In the genomic region with DNA sequence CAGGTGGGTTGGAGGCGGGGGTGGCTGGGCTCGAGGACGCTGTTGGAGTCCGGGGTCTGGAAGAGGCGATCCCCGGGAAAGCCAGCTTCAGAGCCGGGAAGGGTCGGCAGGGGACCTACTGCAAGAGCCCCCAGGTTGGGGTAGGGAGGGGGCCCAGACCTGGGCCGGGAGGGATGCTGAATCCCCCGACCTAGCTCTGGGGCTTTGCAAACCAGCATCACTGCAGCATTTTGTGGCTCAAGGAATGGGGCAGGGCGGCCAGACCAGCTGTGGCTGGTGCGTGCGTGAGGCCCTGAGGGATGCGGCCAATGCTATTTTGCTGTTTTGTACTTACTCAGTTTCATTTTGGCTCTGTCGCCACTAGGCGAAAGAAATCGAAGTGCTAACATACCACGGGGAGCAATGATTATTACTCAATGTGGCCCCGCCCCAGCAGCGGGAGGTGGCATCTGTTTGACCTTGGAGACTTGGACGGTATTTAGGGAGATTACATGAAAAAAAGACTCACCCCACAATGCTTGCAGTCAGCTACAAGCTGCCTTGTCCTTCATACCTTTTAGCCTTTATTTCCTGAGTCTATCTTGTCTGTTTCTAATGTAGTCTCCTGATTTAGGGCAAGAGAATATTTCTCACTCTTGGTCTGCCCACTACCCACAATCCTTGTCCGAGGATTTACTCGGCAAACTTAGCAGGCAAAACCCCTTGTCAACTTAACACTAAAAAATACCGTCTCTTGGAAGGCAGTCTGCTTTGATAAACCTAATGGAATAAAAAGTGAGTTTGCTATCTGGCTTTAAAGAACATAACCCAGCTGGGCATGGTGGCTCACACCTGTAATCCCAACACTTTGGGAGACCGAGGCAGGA, we compare ENCODE assay signal across 1 cellular context.
TF ChIP-seq lines count a peak whose summit lies in the region.

No MANE protein-coding gene starts in this region.

TF ChIP-seq in HepG2, 621 proteins besides CTCF, POLR2A, EP300 and RAD21 (continued from another document and continues in another):
- TF ChIP-seq SP2 (CRISPR knock-in tag; IDR thresholded peaks at IDR 0.05) (no peak), ZBED4 (CRISPR knock-in tag; IDR thresholded peaks at IDR 0.05; ENCODE audit: borderline replicate concordance) (no peak), ZNF792 (CRISPR knock-in tag; IDR thresholded peaks at IDR 0.05) (0 out of 2 replicates have a peak, but pooled peaks have one; percentile 4), ZBTB21 (CRISPR knock-in tag; IDR thresholded peaks at IDR 0.05) (no peak), ZNF256 (CRISPR knock-in tag; conservative IDR thresholded peaks at IDR 0.05) (no peak), ZNF770 (CRISPR knock-in tag; IDR thresholded peaks at IDR 0.05) (no peak), STAT5B (CRISPR knock-in tag; IDR thresholded peaks at IDR 0.05) (no peak), GATAD2A (CRISPR knock-in tag; IDR thresholded peaks at IDR 0.05) (peak; percentile 62; the same call in 1 of the 2 replicates), TGIF2 (CRISPR knock-in tag; IDR thresholded peaks at IDR 0.05) (no peak), ZFY (CRISPR knock-in tag; IDR thresholded peaks at IDR 0.05) (no peak), ZNF605 (CRISPR knock-in tag; IDR thresholded peaks at IDR 0.05) (0 out of 2 replicates have a peak, but pooled peaks have one; percentile 3), CBX5 (CRISPR knock-in tag; IDR thresholded peaks at IDR 0.05; ENCODE audit: borderline replicate concordance) (no peak), HMG20A (CRISPR knock-in tag; IDR thresholded peaks at IDR 0.05; ENCODE audit: borderline replicate concordance) (no peak; the same call in 1 of the 2 replicates), ZBTB7A (CRISPR knock-in tag; IDR thresholded peaks at IDR 0.05) (no peak), FOXA3 (CRISPR knock-in tag; IDR thresholded peaks at IDR 0.05) (no peak), SATB2 (CRISPR knock-in tag; IDR thresholded peaks at IDR 0.05) (no peak), BORCS8-MEF2B (CRISPR knock-in tag; IDR thresholded peaks at IDR 0.05) (no peak), HOXA3 (CRISPR knock-in tag; IDR thresholded peaks at IDR 0.05) (no peak), NFATC3 (CRISPR knock-in tag; IDR thresholded peaks at IDR 0.05) (no peak), ZNF552 (CRISPR knock-in tag; IDR thresholded peaks at IDR 0.05; ENCODE audit: borderline replicate concordance) (no peak), CC2D1A (CRISPR knock-in tag; IDR thresholded peaks at IDR 0.05) (no peak), ZSCAN25 (CRISPR knock-in tag; IDR thresholded peaks at IDR 0.05) (no peak), ZFP90 (CRISPR knock-in tag; IDR thresholded peaks at IDR 0.05; ENCODE audit: borderline replicate concordance) (no peak), ZNF749 (CRISPR knock-in tag; IDR thresholded peaks at IDR 0.05; ENCODE audit: borderline replicate concordance) (no peak), YEATS4 (CRISPR knock-in tag; IDR thresholded peaks at IDR 0.05; ENCODE audit: borderline replicate concordance) (peak; percentile 5; the same call in 1 of the 2 replicates), SAP130 (CRISPR knock-in tag; IDR thresholded peaks at IDR 0.05; ENCODE audit: low read depth) (peak; percentile 43; the same call in 1 of the 2 replicates), ZNF350 (CRISPR knock-in tag; IDR thresholded peaks at IDR 0.05; ENCODE audit: borderline replicate concordance, low read depth) (no peak; the same call in 1 of the 2 replicates), MIER2 (CRISPR knock-in tag; IDR thresholded peaks at IDR 0.05) (no peak), ZBTB8A (CRISPR knock-in tag; IDR thresholded peaks at IDR 0.05; ENCODE audit: borderline replicate concordance, low read depth) (no peak), CREB3 (CRISPR knock-in tag; IDR thresholded peaks at IDR 0.05) (no peak), ZNF33A (CRISPR knock-in tag; IDR thresholded peaks at IDR 0.05; ENCODE audit: borderline replicate concordance) (no peak), BRCA1 (CRISPR knock-in tag; IDR thresholded peaks at IDR 0.05) (no peak), ZBTB25 (CRISPR knock-in tag; IDR thresholded peaks at IDR 0.05) (no peak), ZNF589 (CRISPR knock-in tag; conservative IDR thresholded peaks at IDR 0.05) (no peak), ELF4 (CRISPR knock-in tag; IDR thresholded peaks at IDR 0.05; ENCODE audit: borderline replicate concordance) (no peak), HDAC2 (CRISPR knock-in tag; IDR thresholded peaks at IDR 0.05) (no peak; the same call in 1 of the 2 replicates), ZBTB20 (CRISPR knock-in tag; IDR thresholded peaks at IDR 0.05; ENCODE audit: borderline replicate concordance, low read depth) (no peak), REL (CRISPR knock-in tag; conservative IDR thresholded peaks at IDR 0.05) (no peak), TCF7L2 (IDR thresholded peaks at IDR 0.05; ENCODE audit: low read depth, low read length) (no peak), RORA (CRISPR knock-in tag; IDR thresholded peaks at IDR 0.05) (no peak), HNRNPUL1 (IDR thresholded peaks at IDR 0.05; ENCODE audit: low read depth, low read length) (no peak), AHR (CRISPR knock-in tag; IDR thresholded peaks at IDR 0.05) (no peak), ZFP36L1 (CRISPR knock-in tag; IDR thresholded peaks at IDR 0.05) (0 out of 2 replicates have a peak, but pooled peaks have one; percentile 53), GPBP1L1 (CRISPR knock-in tag; IDR thresholded peaks at IDR 0.05) (no peak), ZNF790 (CRISPR knock-in tag; IDR thresholded peaks at IDR 0.05; ENCODE audit: borderline replicate concordance) (no peak), ZNF598 (CRISPR knock-in tag; IDR thresholded peaks at IDR 0.05; ENCODE audit: borderline replicate concordance) (0 out of 2 replicates have a peak, but pooled peaks have one; percentile 23), ZSCAN29 (CRISPR knock-in tag; conservative IDR thresholded peaks at IDR 0.05) (no peak; the same call in 1 of the 2 replicates), FOXM1 (CRISPR knock-in tag; IDR thresholded peaks at IDR 0.05) (no peak), IRF2 (CRISPR knock-in tag; IDR thresholded peaks at IDR 0.05) (peak; percentile 29; the same call in 1 of the 2 replicates), RXRA (CRISPR knock-in tag; IDR thresholded peaks at IDR 0.05) (no peak; the same call in 1 of the 2 replicates), POLR2G (IDR thresholded peaks at IDR 0.05; ENCODE audit: low read depth, low read length) (no peak), STAG1 (CRISPR knock-in tag; IDR thresholded peaks at IDR 0.05) (0 out of 2 replicates have a peak, but pooled peaks have one; percentile 14), ZNF18 (CRISPR knock-in tag; IDR thresholded peaks at IDR 0.05; ENCODE audit: insufficient replicate concordance) (peak; percentile 35), ZNF282 (IDR thresholded peaks at IDR 0.05; ENCODE audit: partially characterized antibody) (no peak)
- TF ChIP-seq, protein P1, sequence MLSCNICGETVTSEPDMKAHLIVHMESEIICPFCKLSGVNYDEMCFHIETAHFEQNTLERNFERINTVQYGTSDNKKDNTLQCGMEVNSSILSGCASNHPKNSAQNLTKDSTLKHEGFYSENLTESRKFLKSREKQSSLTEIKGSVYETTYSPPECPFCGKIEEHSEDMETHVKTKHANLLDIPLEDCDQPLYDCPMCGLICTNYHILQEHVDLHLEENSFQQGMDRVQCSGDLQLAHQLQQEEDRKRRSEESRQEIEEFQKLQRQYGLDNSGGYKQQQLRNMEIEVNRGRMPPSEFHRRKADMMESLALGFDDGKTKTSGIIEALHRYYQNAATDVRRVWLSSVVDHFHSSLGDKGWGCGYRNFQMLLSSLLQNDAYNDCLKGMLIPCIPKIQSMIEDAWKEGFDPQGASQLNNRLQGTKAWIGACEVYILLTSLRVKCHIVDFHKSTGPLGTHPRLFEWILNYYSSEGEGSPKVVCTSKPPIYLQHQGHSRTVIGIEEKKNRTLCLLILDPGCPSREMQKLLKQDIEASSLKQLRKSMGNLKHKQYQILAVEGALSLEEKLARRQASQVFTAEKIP (CRISPR knock-in tag; IDR thresholded peaks at IDR 0.05; ENCODE audit: borderline replicate concordance), result no peak
- TF ChIP-seq, protein P2, sequence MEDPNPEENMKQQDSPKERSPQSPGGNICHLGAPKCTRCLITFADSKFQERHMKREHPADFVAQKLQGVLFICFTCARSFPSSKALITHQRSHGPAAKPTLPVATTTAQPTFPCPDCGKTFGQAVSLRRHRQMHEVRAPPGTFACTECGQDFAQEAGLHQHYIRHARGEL (CRISPR knock-in tag; IDR thresholded peaks at IDR 0.05), result no peak
- TF ChIP-seq, protein P3, sequence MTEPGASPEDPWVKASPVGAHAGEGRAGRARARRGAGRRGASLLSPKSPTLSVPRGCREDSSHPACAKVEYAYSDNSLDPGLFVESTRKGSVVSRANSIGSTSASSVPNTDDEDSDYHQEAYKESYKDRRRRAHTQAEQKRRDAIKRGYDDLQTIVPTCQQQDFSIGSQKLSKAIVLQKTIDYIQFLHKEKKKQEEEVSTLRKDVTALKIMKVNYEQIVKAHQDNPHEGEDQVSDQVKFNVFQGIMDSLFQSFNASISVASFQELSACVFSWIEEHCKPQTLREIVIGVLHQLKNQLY (CRISPR knock-in tag; IDR thresholded peaks at IDR 0.05), result no peak
